16 cellular contexts compared by ENCODE assay signal in the genomic region with DNA sequence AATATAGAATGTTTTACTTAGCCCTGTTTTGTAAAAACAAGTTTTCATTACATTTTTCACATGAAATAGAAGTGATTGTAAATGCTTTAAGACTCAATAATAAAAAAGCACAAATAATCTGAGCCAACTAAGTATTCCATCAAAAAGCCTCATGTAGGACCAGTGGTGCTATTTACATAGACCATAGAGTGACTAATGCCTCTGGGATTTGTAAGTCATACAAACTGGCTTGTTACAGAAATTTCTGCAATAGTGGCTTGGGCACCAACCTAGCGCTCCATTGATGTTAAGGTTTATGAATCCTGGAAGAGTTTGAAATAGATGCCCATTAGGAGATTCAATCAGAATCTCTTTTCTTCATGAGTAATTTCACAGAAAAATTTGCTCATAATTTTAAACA. TPM values are rescaled to one million over a fixed set of nuclear protein-coding genes. Genes with fewer than 3 reads are reported as not detected.
DNase-seq lines count a peak whose midpoint lies in the region; ATAC-seq and TF ChIP-seq lines count a peak whose summit lies in the region.
"Had no signal": no experiment of that assay in that cellular context is flagged by ENCODE, and none has a peak within 500 bp of the region (broad histone marks: within the 10 kb centered on the region; RNA-seq: fewer than 3 reads in every experiment).

No MANE protein-coding gene starts in this region.

- ATAC-seq in GM23338, result no peak

- peaks cover 18% of the 10 kb centered on the region for H3K36me3 ChIP-seq in GM23338 (ENCODE audit: insufficient read depth)

- H3K27ac ChIP-seq in GM23338 (ENCODE audit: low read depth), result no peak overlapping the region
- H3K27ac ChIP-seq: KMS-11, left ventricle myocardium inferior, testis had no signal

- H3K27me3 Mint-ChIP-seq in chondrocyte (ENCODE audit: low read depth), result no peaks in the 10 kb centered on the region
- H3K27me3 Mint-ChIP-seq in GM23338 (ENCODE audit: insufficient read depth, low read depth, poor library complexity), result no peaks in the 10 kb centered on the region
- H3K27me3 Mint-ChIP-seq: CD4-positive, CD25-positive, alpha-beta regulatory T cell had no signal

- H3K27ac Mint-ChIP-seq in chondrocyte (ENCODE audit: unreplicated experiment), result peak overlapping the region; percentile 77
- no peak overlapping the region for H3K27ac Mint-ChIP-seq in GM23338
- H3K27ac Mint-ChIP-seq: CD4-positive, CD25-positive, alpha-beta regulatory T cell had no signal

- H3K4me1 Mint-ChIP-seq in chondrocyte (ENCODE audit: low read depth) (peaks cover 29% of the 10 kb centered on the region), GM23338 (no peaks in the 10 kb centered on the region)

- no peaks in the 10 kb centered on the region for H3F3A ChIP-seq in GM23338 (replicated peaks; ENCODE audit: low read depth)

- DNase-seq in AG20443 (ENCODE audit: low spot score) (peak; percentile 34), LHCN-M2 (ENCODE audit: low read depth) (peak; percentile 55), chondrocyte (ENCODE audit: low spot score) (no peak), kidney glomerular epithelial cell (lab: John Stamatoyannopoulos, UW) (peak; percentile 13), GM23338 (ENCODE audit: low spot score) (no peak), NCI-H146 (lab: John Stamatoyannopoulos, UW) (no peak), NCI-H1436 treated with DMSO at 0.1 percent for 48 hours (lab: John Stamatoyannopoulos, UW) (no peak), NOMO-1 (lab: John Stamatoyannopoulos, UW; ENCODE audit: unreplicated experiment in 2 of 2) (no peak)
- DNase-seq: activated CD8-positive, alpha-beta memory T cell treated with anti-CD3 and anti-CD28 coated beads for 24 hours; CD4-positive, CD25-positive, alpha-beta regulatory T cell; GOT3; hippocampal formation; left ventricle myocardium inferior; NCI-H1417 treated with DMSO at 0.1 percent for 48 hours; testis had no signal

- no peak overlapping the region for H2AFZ ChIP-seq in GM23338

- H4K20me1 ChIP-seq in GM23338 (replicated peaks; ENCODE audit: insufficient read depth), result peaks cover under 1% of the 10 kb centered on the region; the same call in 1 of the 2 replicates

- H3K4me1 ChIP-seq in GM23338 (ENCODE audit: insufficient read depth), result no peaks in the 10 kb centered on the region
- H3K4me1 ChIP-seq: left ventricle myocardium inferior, testis had no signal

- no peaks in the 10 kb centered on the region for H3K79me2 ChIP-seq in GM23338 (replicated peaks; ENCODE audit: insufficient read depth)

- no peaks in the 10 kb centered on the region for H3K27me3 ChIP-seq in GM23338 (ENCODE audit: insufficient read depth)
- H3K27me3 ChIP-seq: testis had no signal

- no peak for TF ChIP-seq CTCF in chondrocyte (IDR thresholded peaks at IDR 0.05)
- no peak for TF ChIP-seq CTCF in GM23338 (conservative IDR thresholded peaks at IDR 0.05; ENCODE audit: low read depth in 2 of 2)

- no peak overlapping the region for H3K4me3 ChIP-seq in GM23338
- H3K4me3 ChIP-seq: left ventricle myocardium inferior, testis had no signal

- no peak overlapping the region for H3K4me3 Mint-ChIP-seq in chondrocyte (ENCODE audit: unreplicated experiment)
- H3K4me3 Mint-ChIP-seq in GM23338, result no peak overlapping the region
- H3K4me3 Mint-ChIP-seq: CD4-positive, CD25-positive, alpha-beta regulatory T cell had no signal

- no peak overlapping the region for H3K4me2 ChIP-seq in GM23338
- H3K4me2 ChIP-seq: KMS-11 had no signal

- H3K9me2 ChIP-seq in GM23338 (ENCODE audit: insufficient read depth), result no peaks in the 10 kb centered on the region

- H3K36me3 Mint-ChIP-seq in chondrocyte (ENCODE audit: low read depth), result peaks cover 3% of the 10 kb centered on the region
- peaks cover 38% of the 10 kb centered on the region for H3K36me3 Mint-ChIP-seq in GM23338 (ENCODE audit: low read depth)

- H3K9me3 Mint-ChIP-seq in chondrocyte (ENCODE audit: low read depth) (no peaks in the 10 kb centered on the region), GM23338 (no peaks in the 10 kb centered on the region)
- H3K9me3 Mint-ChIP-seq: CD4-positive, CD25-positive, alpha-beta regulatory T cell had no signal

TF ChIP-seq in GM23338, 12 proteins besides CTCF, POLR2A, EP300 and RAD21:
- TF ChIP-seq ETS1 (IDR thresholded peaks at IDR 0.05), result no peak
- no peak for TF ChIP-seq ZNF114 (CRISPR knock-in tag; IDR thresholded peaks at IDR 0.05)
- TF ChIP-seq, protein P1, sequence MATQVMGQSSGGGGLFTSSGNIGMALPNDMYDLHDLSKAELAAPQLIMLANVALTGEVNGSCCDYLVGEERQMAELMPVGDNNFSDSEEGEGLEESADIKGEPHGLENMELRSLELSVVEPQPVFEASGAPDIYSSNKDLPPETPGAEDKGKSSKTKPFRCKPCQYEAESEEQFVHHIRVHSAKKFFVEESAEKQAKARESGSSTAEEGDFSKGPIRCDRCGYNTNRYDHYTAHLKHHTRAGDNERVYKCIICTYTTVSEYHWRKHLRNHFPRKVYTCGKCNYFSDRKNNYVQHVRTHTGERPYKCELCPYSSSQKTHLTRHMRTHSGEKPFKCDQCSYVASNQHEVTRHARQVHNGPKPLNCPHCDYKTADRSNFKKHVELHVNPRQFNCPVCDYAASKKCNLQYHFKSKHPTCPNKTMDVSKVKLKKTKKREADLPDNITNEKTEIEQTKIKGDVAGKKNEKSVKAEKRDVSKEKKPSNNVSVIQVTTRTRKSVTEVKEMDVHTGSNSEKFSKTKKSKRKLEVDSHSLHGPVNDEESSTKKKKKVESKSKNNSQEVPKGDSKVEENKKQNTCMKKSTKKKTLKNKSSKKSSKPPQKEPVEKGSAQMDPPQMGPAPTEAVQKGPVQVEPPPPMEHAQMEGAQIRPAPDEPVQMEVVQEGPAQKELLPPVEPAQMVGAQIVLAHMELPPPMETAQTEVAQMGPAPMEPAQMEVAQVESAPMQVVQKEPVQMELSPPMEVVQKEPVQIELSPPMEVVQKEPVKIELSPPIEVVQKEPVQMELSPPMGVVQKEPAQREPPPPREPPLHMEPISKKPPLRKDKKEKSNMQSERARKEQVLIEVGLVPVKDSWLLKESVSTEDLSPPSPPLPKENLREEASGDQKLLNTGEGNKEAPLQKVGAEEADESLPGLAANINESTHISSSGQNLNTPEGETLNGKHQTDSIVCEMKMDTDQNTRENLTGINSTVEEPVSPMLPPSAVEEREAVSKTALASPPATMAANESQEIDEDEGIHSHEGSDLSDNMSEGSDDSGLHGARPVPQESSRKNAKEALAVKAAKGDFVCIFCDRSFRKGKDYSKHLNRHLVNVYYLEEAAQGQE (IDR thresholded peaks at IDR 0.05; ENCODE audit: unreplicated experiment), result no peak

RNA-seq across cellular contexts. Expression of gene ZMYM1, which starts 31.9 kb away (rescaled TPM):
- total RNA-seq in LHCN-M2 (2014; rRNA removed), result 16.3 and 23.4 TPM in 2 replicates
- 3.0 TPM for polyA plus RNA-seq in LHCN-M2 (2012)
- total RNA-seq in chondrocyte, result 11.6 to 15.8 TPM (median 12.6 TPM) in 3 replicates
- 51.0 and 51.9 TPM in 2 replicates for total RNA-seq in GM23338 (2014; rRNA removed; shearing (Covaris generic))
- polyA plus RNA-seq in GM23338 (2016; fragmentation: Nextera tagmentation; extraction: Ambion mirVana), result 25.8 and 37.4 TPM in 2 replicates

Comparison
In these comparisons a context has a peak if more than half of its experiments do, and no peak if none do; other contexts are left out.
1. DNase-seq: peak in AG20443 (single experiment), LHCN-M2 (single experiment) and kidney glomerular epithelial cell (single experiment); none in chondrocyte (single experiment), GM23338 (single experiment), NCI-H146 (single experiment), NCI-H1436 treated with DMSO at 0.1 percent for 48 hours (single experiment) and NOMO-1 (0 of 2).